Comparison of ENCODE assay signal across 9 cellular contexts in the genomic region with DNA sequence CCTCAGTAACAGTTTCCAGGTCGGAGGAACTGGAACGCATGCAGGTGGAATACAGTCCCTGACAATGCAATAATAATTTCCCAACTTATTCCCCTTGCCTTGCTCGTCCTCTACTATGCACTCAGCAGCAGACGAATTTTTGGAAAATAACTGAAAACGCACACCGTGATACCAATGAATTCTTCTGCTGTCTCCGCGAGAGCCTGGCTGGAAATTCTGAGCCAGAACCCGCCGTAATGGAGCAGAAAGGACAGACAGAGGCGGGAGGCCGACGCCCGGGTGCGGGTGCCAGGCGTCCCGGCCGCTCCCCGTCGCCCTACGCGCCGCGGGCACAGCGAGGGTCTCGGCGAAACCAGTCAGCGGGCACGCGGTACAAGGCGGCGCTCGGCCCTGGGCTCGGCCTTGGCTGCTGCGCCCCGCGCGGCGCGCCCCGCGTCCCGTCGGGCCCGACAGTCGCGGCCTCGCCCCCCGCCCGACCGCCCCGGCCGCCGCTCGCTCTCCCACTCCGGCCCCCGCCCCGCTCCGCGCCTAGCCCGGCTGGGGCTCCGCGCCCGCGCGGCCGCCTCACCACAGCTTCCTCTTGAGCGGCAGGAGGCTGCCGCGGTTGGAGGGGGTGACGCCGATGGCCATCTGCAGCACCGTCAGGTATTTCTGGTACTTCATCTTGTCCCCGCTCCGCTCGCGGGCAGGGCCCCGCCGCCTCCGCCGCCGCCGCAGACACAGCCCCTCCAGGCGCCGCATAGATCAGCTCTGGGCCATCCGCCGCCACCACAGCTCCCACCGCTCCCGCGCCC.
DNase-seq lines count a peak whose midpoint lies in the region; ATAC-seq and TF ChIP-seq lines count a peak whose summit lies in the region.
"Had no signal": no experiment of that assay in that cellular context is flagged by ENCODE, and none has a peak within 500 bp of the region (broad histone marks: within the 10 kb centered on the region; RNA-seq: fewer than 3 reads in every experiment).

No MANE protein-coding gene starts in this region.

- peaks cover 0 to 3% of the 10 kb centered on the region in 2 donors for H3K36me3 Mint-ChIP-seq in CD14-positive monocyte

- no peak overlapping the region for H2BK120ac ChIP-seq in mesenchymal stem cell (ENCODE audit: low read depth, low read length)

- peak overlapping the region; percentile 13 to 59 for H3K23ac ChIP-seq in mesenchymal stem cell (ENCODE audit: low read length in 2 of 2)

- H3K27ac Mint-ChIP-seq in CD14-positive monocyte: no peak overlapping the region
- H3K27ac Mint-ChIP-seq: T-helper 1 cell treated with Interleukin-12 subunit alpha and Interleukin-12 subunit beta and Interleukin-4 antibody, amounts not matched to agents 30 μg/mL and 1 μg/mL, for 36 hours had no signal

- peak overlapping the region; percentile 63 for H2AFZ ChIP-seq in mesenchymal stem cell (ENCODE audit: low read depth, low read length)

- H3K27ac ChIP-seq in mesenchymal stem cell (ENCODE audit: low read length, poor library complexity, severe bottlenecking) (no peak overlapping the region), vagina (no peak overlapping the region)

- no peak for TF ChIP-seq CTCF in vagina (IDR thresholded peaks at IDR 0.05)
- no peak for TF ChIP-seq CTCF in CD14-positive monocyte (IDR thresholded peaks at IDR 0.05)

- no peak overlapping the region for H3K4ac ChIP-seq in mesenchymal stem cell (ENCODE audit: low read depth in 1 of 2, low read length in 2 of 2)

- peak overlapping the region; percentile 58 to 72 for H3K4me3 ChIP-seq in mesenchymal stem cell (ENCODE audit: insufficient read depth in 1 of 2, low read depth in 1 of 2, low read length in 2 of 2)
- H3K4me3 ChIP-seq in vagina: peak overlapping the region; percentile 26 to 46

- H3K27me3 Mint-ChIP-seq in CD14-positive monocyte (ENCODE audit: low read depth in 3 of 3): peaks cover 50 to 73% (median 57%) of the 10 kb centered on the region in 3 donors

- H2BK5ac ChIP-seq in mesenchymal stem cell (ENCODE audit: low read depth, low read length, poor library complexity, severe bottlenecking): no peak overlapping the region

- WGBS in mesenchymal stem cell: 5% methylated on average over 53 of the region's 90 CpGs

- no peaks in the 10 kb centered on the region for H3K36me3 ChIP-seq in mesenchymal stem cell (ENCODE audit: control insufficient read depth in 1 of 2, insufficient read depth in 2 of 2, low read depth in 1 of 2, low read length in 2 of 2)
- H3K36me3 ChIP-seq in vagina: no peaks in the 10 kb centered on the region

- peak overlapping the region; percentile 97 for H3K4me2 ChIP-seq in mesenchymal stem cell (ENCODE audit: low read length, poor library complexity, severe bottlenecking)

- DNase-seq in Right ventricle myocardium inferior (ENCODE audit: missing footprints) (peak; percentile 37), left ventricle myocardium superior (no peak), ecto neural progenitor cell (ENCODE audit: low spot score) (peak; percentile 62), mesenchymal stem cell (no peak), vagina (ENCODE audit: extremely low spot score in 2 of 2) (no peak), CD14-positive monocyte (ENCODE audit: low spot score) (no peak)

- peaks cover 9% of the 10 kb centered on the region for H3K4me1 ChIP-seq in mesenchymal stem cell (ENCODE audit: control insufficient read depth, insufficient read depth, low read depth, low read length)
- no peaks in the 10 kb centered on the region for H3K4me1 ChIP-seq in vagina

- ATAC-seq in Right ventricle myocardium inferior (no peak), left ventricle myocardium superior (no peak), GM21423 (IDR thresholded peaks at IDR 0.05; ENCODE audit: unreplicated experiment) (no peak), GM21717 (IDR thresholded peaks at IDR 0.05; ENCODE audit: unreplicated experiment) (no peak)

- H3K9me3 ChIP-seq in mesenchymal stem cell (ENCODE audit: control insufficient read depth, low read length) (peaks cover 4% of the 10 kb centered on the region), vagina (no peaks in the 10 kb centered on the region)

- H3K9me3 Mint-ChIP-seq in CD14-positive monocyte: peaks cover 0 to 12% (median 8%) of the 10 kb centered on the region in 7 donors
- H3K9me3 Mint-ChIP-seq: T-helper 1 cell treated with Interleukin-12 subunit alpha and Interleukin-12 subunit beta and Interleukin-4 antibody, amounts not matched to agents 30 μg/mL and 1 μg/mL, for 36 hours had no signal

- H2BK15ac ChIP-seq in mesenchymal stem cell (ENCODE audit: low read depth, poor library complexity, severe bottlenecking): no peak overlapping the region

- H3K14ac ChIP-seq in mesenchymal stem cell (ENCODE audit: low read length in 2 of 2): no peak overlapping the region

- H3K4me3 Mint-ChIP-seq in CD14-positive monocyte: peak overlapping the region in 1 of 2 donors; percentile 55
- H3K4me3 Mint-ChIP-seq: T-helper 1 cell treated with Interleukin-12 subunit alpha and Interleukin-12 subunit beta and Interleukin-4 antibody, amounts not matched to agents 30 μg/mL and 1 μg/mL, for 36 hours had no signal

- intact Hi-C loops in Right ventricle myocardium inferior (cut with DNase I) (no loop called here), left ventricle myocardium superior (cut with micrococcal nuclease) (no loop called here), vagina (cut with DNase I) (no loop called here), CD14-positive monocyte (cut with micrococcal nuclease) (no loop called here)

- H4K91ac ChIP-seq in mesenchymal stem cell (ENCODE audit: low read length): no peak overlapping the region

- TF ChIP-seq POLR2A in vagina (IDR thresholded peaks at IDR 0.05): no peak

- H3K18ac ChIP-seq in mesenchymal stem cell (ENCODE audit: low read depth in 1 of 2, low read length in 2 of 2): no peak overlapping the region

- H3K4me1 Mint-ChIP-seq in CD14-positive monocyte: peaks cover 2% of the 10 kb centered on the region

- H3K79me1 ChIP-seq in mesenchymal stem cell (replicated peaks; ENCODE audit: low read length, poor library complexity, severe bottlenecking): no peaks in the 10 kb centered on the region

- no peak overlapping the region for H2BK12ac ChIP-seq in mesenchymal stem cell (ENCODE audit: low read length in 2 of 2)

- H3K9ac ChIP-seq in mesenchymal stem cell (ENCODE audit: low read length): no peak overlapping the region

- H3K27me3 ChIP-seq in mesenchymal stem cell (ENCODE audit: control insufficient read depth in 1 of 2, insufficient read depth in 1 of 2, low read length in 2 of 2): peaks cover 3 to 81% of the 10 kb centered on the region in 2 experiments
- H3K27me3 ChIP-seq in vagina: no peaks in the 10 kb centered on the region

- H2AK5ac ChIP-seq in mesenchymal stem cell (ENCODE audit: low read length, severe bottlenecking): no peak overlapping the region

- H4K8ac ChIP-seq in mesenchymal stem cell (ENCODE audit: low read length): no peak overlapping the region

Comparison
In these comparisons a context has a peak if more than half of its experiments do, and no peak if none do; other contexts are left out.
1. DNase-seq: peak in Right ventricle myocardium inferior (single experiment) and ecto neural progenitor cell (single experiment); none in left ventricle myocardium superior (single experiment), mesenchymal stem cell (single experiment), vagina (0 of 2) and CD14-positive monocyte (single experiment).